In the genomic region with DNA sequence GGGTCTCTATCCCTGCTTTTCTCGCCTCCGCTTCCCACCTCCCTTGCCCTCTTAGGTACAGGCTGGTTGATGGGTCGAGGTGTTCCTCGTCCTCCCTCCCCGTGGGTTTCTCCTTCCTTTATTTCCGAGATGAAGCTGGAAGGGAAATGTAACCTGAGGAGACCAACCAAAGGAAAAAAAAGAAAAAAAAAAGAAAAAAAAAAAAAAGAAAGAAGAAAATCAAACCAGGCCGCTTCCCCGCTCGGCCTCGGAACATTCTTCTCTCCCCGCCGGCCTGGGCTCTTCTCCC, we compare ENCODE assay signal across 7 cellular contexts. TPM values are rescaled to one million over a fixed set of nuclear protein-coding genes. Genes with fewer than 3 reads are reported as not detected.
A peak's percentile ranks its signal among the peaks of the same experiment; 100 is the strongest.
DNase-seq lines count a peak whose midpoint lies in the region; ATAC-seq, FAIRE-seq and TF ChIP-seq lines count a peak whose summit lies in the region.
"Had no signal": no experiment of that assay in that cellular context is flagged by ENCODE, and none has a peak within 500 bp of the region (broad histone marks: within the 10 kb centered on the region; RNA-seq: fewer than 3 reads in every experiment).

No MANE protein-coding gene starts in this region.

- no peak for TF ChIP-seq CTCF in K562 (IDR thresholded peaks at IDR 0.05 in 2 of 3, conservative IDR thresholded peaks at IDR 0.05 in 1 of 3; ENCODE audit: insufficient read depth in 2 of 3, low read depth in 1 of 3, low read length in 3 of 3)
- TF ChIP-seq CTCF in neural progenitor cell (IDR thresholded peaks at IDR 0.05), result no peak

- H3K36me3 Mint-ChIP-seq in neural progenitor cell (no peaks in the 10 kb centered on the region), immature natural killer cell (no peaks in the 10 kb centered on the region)

- no CpG with 5 or more reads among the region's 12 CpGs for WGBS in K562 (ENCODE audit: insufficient coverage, low coverage, missing lambda C conversion rate)

- H3K27me3 Mint-ChIP-seq in neural progenitor cell (ENCODE audit: insufficient read depth, low read depth), result peaks cover 8% of the 10 kb centered on the region
- H3K27me3 Mint-ChIP-seq in immature natural killer cell (ENCODE audit: low read depth in 3 of 3), result peaks cover 22 to 25% (median 25%) of the 10 kb centered on the region in 3 donors

- in situ Hi-C loops in K562 (cut with MboI), result no loop called here

- H3K27me3 ChIP-seq in K562 (ENCODE audit: control insufficient read depth in 2 of 2, insufficient read depth in 2 of 2, low read length in 2 of 2) (no peaks in the 10 kb centered on the region), neural progenitor cell (peaks cover 26% of the 10 kb centered on the region)

- no peak for TF ChIP-seq RAD21 in K562 (CRISPR knock-in tag; conservative IDR thresholded peaks at IDR 0.05 in 1 of 2, IDR thresholded peaks at IDR 0.05 in 1 of 2)

- H3F3A ChIP-seq in neural progenitor cell (ENCODE audit: low read depth), result peaks cover 36% of the 10 kb centered on the region

- H3K79me2 ChIP-seq in K562 (ENCODE audit: control insufficient read depth, insufficient read depth, low read length) (no peaks in the 10 kb centered on the region), neural progenitor cell (ENCODE audit: low read depth) (peaks cover 3% of the 10 kb centered on the region)

- TF ChIP-seq EP300 in K562 (IDR thresholded peaks at IDR 0.05; ENCODE audit: low read length), result no peak

- H3K4me3 ChIP-seq in K562 (peak overlapping the region; percentile 43), neural progenitor cell (peak overlapping the region; percentile 74)

- peak overlapping the region; percentile 58 for H3K4me2 ChIP-seq in K562 (ENCODE audit: insufficient read depth, low read length)
- peak overlapping the region; percentile 85 for H3K4me2 ChIP-seq in neural progenitor cell

- H3K9me3 ChIP-seq in K562 (replicated peaks; ENCODE audit: control insufficient read depth, insufficient read depth, low read depth, low read length) (no peaks in the 10 kb centered on the region), neural progenitor cell (ENCODE audit: low read depth) (no peaks in the 10 kb centered on the region)

- H4K20me1 ChIP-seq in K562 (replicated peaks; ENCODE audit: control insufficient read depth, insufficient read depth, low read length), result no peaks in the 10 kb centered on the region
- H4K20me1 ChIP-seq in neural progenitor cell (ENCODE audit: low read depth), result no peaks in the 10 kb centered on the region

- H3K9ac ChIP-seq in K562 (ENCODE audit: insufficient read depth in 1 of 2, low read depth in 2 of 2, low read length in 2 of 2) (peak overlapping the region; percentile 55 to 84; a peak in 2 of 4 replicates), neural progenitor cell (no peak overlapping the region)

- H3K4me1 Mint-ChIP-seq in neural progenitor cell, result peaks cover 15% of the 10 kb centered on the region
- peaks cover 29 to 34% of the 10 kb centered on the region in 2 donors for H3K4me1 Mint-ChIP-seq in immature natural killer cell

- H3K4me1 ChIP-seq in K562 (replicated peaks in 1 of 2; ENCODE audit: control insufficient read depth in 2 of 2, insufficient read depth in 2 of 2, low read length in 2 of 2) (peaks cover 12 to 45% of the 10 kb centered on the region in 2 experiments; a peak in 4 of 5 replicates), neural progenitor cell (peaks cover 18% of the 10 kb centered on the region)

- no peaks in the 10 kb centered on the region for H3K9me1 ChIP-seq in K562 (ENCODE audit: control insufficient read depth, insufficient read depth, low read length)

- DNase-seq in K562 (ENCODE audit: extremely low read depth in 1 of 4, low spot score in 3 of 4), result no peak
- no peak for DNase-seq in neural progenitor cell (ENCODE audit: low spot score)
- DNase-seq in immature natural killer cell, result no peak
- no peak for DNase-seq in stimulated activated naive CD4-positive, alpha-beta T cell (lab: John Stamatoyannopoulos, UW)
- DNase-seq in NCI-H226, result no peak

- intact Hi-C loops in K562 (cut with micrococcal nuclease), result loop anchor here (5.0 kb wide), 1 partner anchor 34 kb away; no protein-coding TSS in a partner anchor

- CTCF ChIA-PET in K562 (lab: Yijun Ruan, JAX; ENCODE audit: low intra/inter-chr PET ratio), result no interaction called here

- no peak for TF ChIP-seq POLR2A in K562 (conservative IDR thresholded peaks at IDR 0.05)

- POLR2A ChIA-PET in K562 (lab: Yijun Ruan, JAX), result interaction anchor here (0.6 to 1.2 kb wide), 3 partner anchors 11 to 27 kb away, joined by 3 to 4 read pairs (median 4); a partner anchor contains a TSS

- H3K27ac ChIP-seq in K562 (ENCODE audit: extremely low read depth, low read depth, low read length) (peak overlapping the region; percentile 69), neural progenitor cell (peak overlapping the region; percentile 51)

- H3K27ac Mint-ChIP-seq in neural progenitor cell (no peak overlapping the region), immature natural killer cell (no peak overlapping the region)
- H3K27ac Mint-ChIP-seq: T-helper 1 cell treated with Interleukin-12 subunit alpha and Interleukin-12 subunit beta and Interleukin-4 antibody, amounts not matched to agents 30 μg/mL and 1 μg/mL, for 36 hours had no signal

- FAIRE-seq in K562 (lab: Jason Lieb, UNC), result no peak

- H3K36me3 ChIP-seq in K562 (ENCODE audit: control insufficient read depth, insufficient read depth, low read length) (no peaks in the 10 kb centered on the region), neural progenitor cell (no peaks in the 10 kb centered on the region)

- peak overlapping the region; percentile 61 for H2AFZ ChIP-seq in K562 (ENCODE audit: low read depth, low read length)
- H2AFZ ChIP-seq in neural progenitor cell (replicated peaks), result peak overlapping the region; percentile 37

- peak overlapping the region; percentile 93 for H3K4me3 Mint-ChIP-seq in neural progenitor cell
- H3K4me3 Mint-ChIP-seq in immature natural killer cell, result peak overlapping the region in 2 of 5 donors; percentile 42 to 84

- no peaks in the 10 kb centered on the region for H3K9me3 Mint-ChIP-seq in neural progenitor cell
- no peaks in the 10 kb centered on the region for H3K9me3 Mint-ChIP-seq in immature natural killer cell
- H3K9me3 Mint-ChIP-seq: T-helper 1 cell treated with Interleukin-12 subunit alpha and Interleukin-12 subunit beta and Interleukin-4 antibody, amounts not matched to agents 30 μg/mL and 1 μg/mL, for 36 hours had no signal

- ATAC-seq in GM19438 (IDR thresholded peaks at IDR 0.05; ENCODE audit: low read depth, unreplicated experiment), result peak; percentile 1
- ATAC-seq in K562, result no peak

- no TSS peak for BruUV-seq in K562 (replicated peaks; lab: Mats Ljungman, UMichigan)

RNA-seq across cellular contexts. Expression of a gene that starts 1.7 kb away (rescaled TPM):
- total RNA-seq in K562 (2011; cell fraction: chromatin; rRNA removed; ENCODE audit: low replicate concordance), result 26.5 and 55.3 TPM in 2 replicates
- total RNA-seq in K562 (2011; cell fraction: nucleolus; rRNA removed), result 25.3 and 27.3 TPM in 2 replicates
- 25.2 and 31.9 TPM in 2 replicates for total RNA-seq in K562 (2011; cell fraction: nucleoplasm; rRNA removed)
- total RNA-seq in K562 (2014; rRNA removed) (0.54 and 2.4 TPM in 2 replicates), K562 (2014; rRNA removed; fragmentation: Illumina TruSeq; extraction: Trizol) (0.25 and 0.51 TPM in 2 replicates), K562 (2015; rRNA removed; fragmentation: Illumina TruSeq; extraction: Trizol) (0.40 and 0.49 TPM in 2 replicates), K562 (2021) (2.2 and 3.7 TPM in 2 replicates), neural progenitor cell (ENCODE audit: low replicate concordance) (38.2 and 95.3 TPM in 2 replicates)
- polyA plus RNA-seq in K562 (2011; rRNA removed) (3.8 and 9.9 TPM in 2 replicates), K562 (2014; fragmentation: Illumina TruSeq; extraction: Trizol) (1.0 and 1.1 TPM in 2 replicates), K562 (2014; fragmentation: Nextera tagmentation; extraction: Ambion mirVana) (under 1 TPM in 1 of 2 experiments, not detected in 1; 0.32 TPM), K562 (2014; rRNA removed) (1.9 and 2.5 TPM in 2 replicates), immature natural killer cell (not detected)
- polyA plus RNA-seq in K562 (2011; cell fraction: cytosol; rRNA removed), result 4.9 and 5.2 TPM in 2 replicates
- polyA plus RNA-seq in K562 (2011; cell fraction: nucleus; rRNA removed), result 131 and 146 TPM in 2 replicates
- polyA plus RNA-seq in K562 (2012), result 1.1 and 1.8 TPM in 2 replicates
- 2.1 and 2.8 TPM in 2 replicates for polyA minus RNA-seq in K562 (2011; rRNA and poly(A)+ RNA removed)
- polyA minus RNA-seq in K562 (2011; cell fraction: cytosol; rRNA and poly(A)+ RNA removed), result 2.1 TPM in 2 replicates
- polyA minus RNA-seq in K562 (2011; cell fraction: nucleus; rRNA and poly(A)+ RNA removed), result 8.3 and 11.6 TPM in 2 replicates

RNA-seq across cellular contexts. Expression of a gene that starts 26.5 kb away (rescaled TPM):
- 1.1 and 1.6 TPM in 2 replicates for total RNA-seq in K562 (2011; cell fraction: chromatin; rRNA removed; ENCODE audit: low replicate concordance)
- 0.83 and 1.3 TPM in 2 replicates for total RNA-seq in K562 (2011; cell fraction: nucleolus; rRNA removed)
- 0.84 and 1.5 TPM in 2 replicates for total RNA-seq in K562 (2011; cell fraction: nucleoplasm; rRNA removed)
- 0.27 TPM in 1 of 2 replicates, not detected in the other for total RNA-seq in K562 (2014; rRNA removed)
- total RNA-seq in K562 (2014; rRNA removed; fragmentation: Illumina TruSeq; extraction: Trizol), result 0.29 TPM in 1 of 2 replicates, not detected in the other
- total RNA-seq in K562 (2015; rRNA removed; fragmentation: Illumina TruSeq; extraction: Trizol), result 0.23 and 0.43 TPM in 2 replicates
- 0.31 and 0.40 TPM in 2 replicates for total RNA-seq in K562 (2021)
- 0.08 and 0.27 TPM in 2 replicates for polyA plus RNA-seq in K562 (2011; rRNA removed)
- 0.16 TPM in 1 of 2 replicates, not detected in the other for polyA plus RNA-seq in K562 (2011; cell fraction: cytosol; rRNA removed)
- 0.66 and 0.82 TPM in 2 replicates for polyA plus RNA-seq in K562 (2011; cell fraction: nucleus; rRNA removed)
- polyA plus RNA-seq in K562 (2012), result 0.16 and 0.26 TPM in 2 replicates
- polyA plus RNA-seq in K562 (2014; fragmentation: Illumina TruSeq; extraction: Trizol), result 0.14 TPM in 1 of 2 replicates, not detected in the other
- polyA plus RNA-seq in K562 (2014; fragmentation: Nextera tagmentation; extraction: Ambion mirVana), result under 1 TPM in 1 of 2 experiments, not detected in 1; 0.03 TPM
- polyA plus RNA-seq in K562 (2014; rRNA removed), result 0.61 TPM in 1 of 2 replicates, not detected in the other
- polyA minus RNA-seq in K562 (2011; rRNA and poly(A)+ RNA removed), result not detected in 2 replicates
- polyA minus RNA-seq in K562 (2011; cell fraction: cytosol; rRNA and poly(A)+ RNA removed), result not detected in 2 replicates
- 0.44 TPM in 1 of 2 replicates, not detected in the other for polyA minus RNA-seq in K562 (2011; cell fraction: nucleus; rRNA and poly(A)+ RNA removed)
- not detected in 2 replicates for total RNA-seq in neural progenitor cell (ENCODE audit: low replicate concordance)
- 10 to 100 TPM; 13.5 to 21.4 (median 16.0) TPM for polyA plus RNA-seq in immature natural killer cell

RNA-seq across cellular contexts. Expression of a gene that starts 31.4 kb away (rescaled TPM):
- total RNA-seq in K562 (2011; cell fraction: chromatin; rRNA removed; ENCODE audit: low replicate concordance), result 1.2 and 6.2 TPM in 2 replicates
- total RNA-seq in K562 (2011; cell fraction: nucleolus; rRNA removed), result 2.2 and 4.5 TPM in 2 replicates
- 2.3 and 2.6 TPM in 2 replicates for total RNA-seq in K562 (2011; cell fraction: nucleoplasm; rRNA removed)
- total RNA-seq in K562 (2014; rRNA removed) (0.09 TPM in 1 of 2 replicates, not detected in the other), K562 (2014; rRNA removed; fragmentation: Illumina TruSeq; extraction: Trizol) (0.18 TPM in 1 of 2 replicates, not detected in the other), K562 (2015; rRNA removed; fragmentation: Illumina TruSeq; extraction: Trizol) (not detected in 2 replicates), K562 (2021) (0.07 and 0.31 TPM in 2 replicates), neural progenitor cell (ENCODE audit: low replicate concordance) (not detected in 2 replicates)
- polyA plus RNA-seq in K562 (2011; rRNA removed) (0.21 and 0.39 TPM in 2 replicates), K562 (2014; fragmentation: Illumina TruSeq; extraction: Trizol) (0.04 and 0.06 TPM in 2 replicates), K562 (2014; fragmentation: Nextera tagmentation; extraction: Ambion mirVana) (under 1 TPM in 1 of 2 experiments, not detected in 1; 0.04 TPM), K562 (2014; rRNA removed) (0.15 and 0.47 TPM in 2 replicates), immature natural killer cell (under 1 TPM in 2 of 3 donors, not detected in 1; 0.31 to 0.52 TPM)
- 0.21 and 0.25 TPM in 2 replicates for polyA plus RNA-seq in K562 (2011; cell fraction: cytosol; rRNA removed)
- 4.5 and 4.7 TPM in 2 replicates for polyA plus RNA-seq in K562 (2011; cell fraction: nucleus; rRNA removed)
- polyA plus RNA-seq in K562 (2012), result 0.31 and 1.1 TPM in 2 replicates
- polyA minus RNA-seq in K562 (2011; rRNA and poly(A)+ RNA removed), result 0.15 and 0.39 TPM in 2 replicates
- not detected in 2 replicates for polyA minus RNA-seq in K562 (2011; cell fraction: cytosol; rRNA and poly(A)+ RNA removed)
- polyA minus RNA-seq in K562 (2011; cell fraction: nucleus; rRNA and poly(A)+ RNA removed), result 0.89 and 3.0 TPM in 2 replicates

RNA-seq across cellular contexts. Expression of a gene that starts 32.5 kb away (rescaled TPM):
- 1.0 and 5.0 TPM in 2 replicates for total RNA-seq in K562 (2011; cell fraction: chromatin; rRNA removed; ENCODE audit: low replicate concordance)
- total RNA-seq in K562 (2011; cell fraction: nucleolus; rRNA removed), result 2.6 and 5.3 TPM in 2 replicates
- total RNA-seq in K562 (2011; cell fraction: nucleoplasm; rRNA removed), result 2.0 and 2.1 TPM in 2 replicates
- total RNA-seq in K562 (2014; rRNA removed) (0.37 and 0.54 TPM in 2 replicates), K562 (2014; rRNA removed; fragmentation: Illumina TruSeq; extraction: Trizol) (0.22 TPM in 2 replicates), K562 (2015; rRNA removed; fragmentation: Illumina TruSeq; extraction: Trizol) (0.14 and 0.23 TPM in 2 replicates), K562 (2021) (1.2 and 1.9 TPM in 2 replicates), neural progenitor cell (ENCODE audit: low replicate concordance) (15.5 and 34.3 TPM in 2 replicates)
- polyA plus RNA-seq in K562 (2011; rRNA removed) (1.2 TPM in 2 replicates), K562 (2014; fragmentation: Illumina TruSeq; extraction: Trizol) (0.58 and 0.61 TPM in 2 replicates), K562 (2014; fragmentation: Nextera tagmentation; extraction: Ambion mirVana) (under 1 TPM; 0.04 to 0.06 TPM), K562 (2014; rRNA removed) (0.28 and 0.47 TPM in 2 replicates), immature natural killer cell (under 1 TPM in 2 of 3 donors, not detected in 1; 0.18 TPM)
- polyA plus RNA-seq in K562 (2011; cell fraction: cytosol; rRNA removed), result 0.78 and 1.7 TPM in 2 replicates
- polyA plus RNA-seq in K562 (2011; cell fraction: nucleus; rRNA removed), result 2.2 and 4.2 TPM in 2 replicates
- 0.68 and 0.72 TPM in 2 replicates for polyA plus RNA-seq in K562 (2012)
- polyA minus RNA-seq in K562 (2011; rRNA and poly(A)+ RNA removed), result 1.5 and 2.9 TPM in 2 replicates
- polyA minus RNA-seq in K562 (2011; cell fraction: cytosol; rRNA and poly(A)+ RNA removed), result 2.5 and 3.9 TPM in 2 replicates
- 2.6 and 3.5 TPM in 2 replicates for polyA minus RNA-seq in K562 (2011; cell fraction: nucleus; rRNA and poly(A)+ RNA removed)

RNA-seq across cellular contexts. Expression of a gene that starts 55.0 kb away (rescaled TPM):
- 33.2 and 49.2 TPM in 2 replicates for total RNA-seq in K562 (2011; cell fraction: chromatin; rRNA removed; ENCODE audit: low replicate concordance)
- total RNA-seq in K562 (2011; cell fraction: nucleolus; rRNA removed), result 24.1 and 29.2 TPM in 2 replicates
- 31.0 and 48.7 TPM in 2 replicates for total RNA-seq in K562 (2011; cell fraction: nucleoplasm; rRNA removed)
- total RNA-seq in K562 (2014; rRNA removed) (2.8 and 3.6 TPM in 2 replicates), K562 (2014; rRNA removed; fragmentation: Illumina TruSeq; extraction: Trizol) (1.7 and 1.8 TPM in 2 replicates), K562 (2015; rRNA removed; fragmentation: Illumina TruSeq; extraction: Trizol) (2.1 and 2.3 TPM in 2 replicates), K562 (2021) (3.7 and 7.0 TPM in 2 replicates), neural progenitor cell (ENCODE audit: low replicate concordance) (1.9 and 4.6 TPM in 2 replicates)
- polyA plus RNA-seq in K562 (2011; rRNA removed) (4.0 and 4.3 TPM in 2 replicates), K562 (2014; fragmentation: Illumina TruSeq; extraction: Trizol) (4.4 and 4.8 TPM in 2 replicates), K562 (2014; fragmentation: Nextera tagmentation; extraction: Ambion mirVana) (under 1 TPM; 0.38 to 0.61 TPM), K562 (2014; rRNA removed) (10.5 and 11.4 TPM in 2 replicates), immature natural killer cell (10 to 100 TPM; 12.4 to 13.7 (median 12.7) TPM)
- 1.9 and 3.5 TPM in 2 replicates for polyA plus RNA-seq in K562 (2011; cell fraction: cytosol; rRNA removed)
- 50.4 and 117 TPM in 2 replicates for polyA plus RNA-seq in K562 (2011; cell fraction: nucleus; rRNA removed)
- polyA plus RNA-seq in K562 (2012), result 4.5 and 8.0 TPM in 2 replicates
- 2.3 and 3.0 TPM in 2 replicates for polyA minus RNA-seq in K562 (2011; rRNA and poly(A)+ RNA removed)
- 1.1 and 1.4 TPM in 2 replicates for polyA minus RNA-seq in K562 (2011; cell fraction: cytosol; rRNA and poly(A)+ RNA removed)
- polyA minus RNA-seq in K562 (2011; cell fraction: nucleus; rRNA and poly(A)+ RNA removed), result 6.9 and 10.2 TPM in 2 replicates
